ENCODE assay signal across 20 cellular contexts in the genomic region with DNA sequence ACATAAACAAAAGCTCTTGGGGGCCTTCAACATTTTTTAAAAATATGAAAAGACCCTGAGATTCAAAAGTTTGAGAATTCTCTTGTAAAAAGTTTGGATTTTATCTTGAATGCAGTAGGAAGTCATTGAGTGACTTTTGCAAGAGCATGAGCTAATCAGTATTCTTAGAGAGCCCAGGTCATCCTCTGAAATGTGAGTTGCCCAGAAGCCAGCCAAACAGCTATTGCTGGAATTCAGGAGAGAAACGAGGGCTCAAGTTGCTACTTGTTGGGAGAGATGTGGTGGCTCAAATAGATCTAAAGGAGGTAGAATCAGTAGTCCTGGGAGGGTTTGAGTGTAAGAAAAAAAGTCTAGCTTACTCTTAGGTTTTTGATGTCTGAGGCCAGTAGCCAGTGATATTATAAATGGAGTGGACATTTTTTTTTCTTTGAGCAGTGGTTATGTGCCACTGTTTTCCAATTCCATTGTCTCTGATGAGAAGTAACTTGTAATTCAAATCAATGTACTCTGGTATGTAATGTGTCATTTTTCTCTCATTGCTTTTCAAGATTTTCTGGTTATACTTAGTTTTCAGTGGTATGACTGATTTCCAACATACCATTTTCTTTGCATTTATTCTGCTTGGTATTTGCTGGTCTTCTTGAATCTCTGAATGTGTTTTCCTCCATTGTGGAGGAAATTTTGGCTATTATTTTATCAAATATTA. TPM values are rescaled to one million over a fixed set of nuclear protein-coding genes. Genes with fewer than 3 reads are reported as not detected.
DNase-seq lines count a peak whose midpoint lies in the region; ATAC-seq lines count a peak whose summit lies in the region.
"Had no signal": no experiment of that assay in that cellular context is flagged by ENCODE, and none has a peak within 500 bp of the region (broad histone marks: within the 10 kb centered on the region; RNA-seq: fewer than 3 reads in every experiment).

No MANE protein-coding gene starts in this region.

- no peak overlapping the region for H3K4me3 ChIP-seq in mesendoderm (ENCODE audit: low read length)
- H3K4me3 ChIP-seq: esophagus muscularis mucosa, GM12878, skin epidermis had no signal

- no peak overlapping the region for H4K5ac ChIP-seq in mesendoderm (ENCODE audit: low read length)

- no peak overlapping the region for H2AK5ac ChIP-seq in mesendoderm (ENCODE audit: low read length)

- no peak overlapping the region for H2BK15ac ChIP-seq in mesendoderm (replicated peaks; ENCODE audit: low read depth)

- H3K79me1 ChIP-seq in mesendoderm (ENCODE audit: low read length), result no peaks in the 10 kb centered on the region

- no peak overlapping the region for H3K18ac ChIP-seq in mesendoderm (ENCODE audit: low read length)

- no peak overlapping the region for H3K4ac ChIP-seq in mesendoderm (ENCODE audit: low read depth, low read length)

- H3K4me1 ChIP-seq in mesendoderm (ENCODE audit: control insufficient read depth, low read depth, low read length), result no peaks in the 10 kb centered on the region
- H3K4me1 ChIP-seq: esophagus muscularis mucosa had no signal

- no peak overlapping the region for H3K23ac ChIP-seq in mesendoderm (ENCODE audit: low read length)

- no CpG with 5 or more reads among the region's 1 CpG for WGBS in mesendoderm (ENCODE audit: extremely low coverage, insufficient coverage, low lambda C conversion rate)

- no peak overlapping the region for H3K27ac ChIP-seq in mesendoderm (ENCODE audit: low read depth, low read length)
- H3K27ac ChIP-seq: esophagus muscularis mucosa, skin epidermis had no signal

- ATAC-seq in esophagus mucosa (peak; percentile 95), GM18519 (IDR thresholded peaks at IDR 0.05; ENCODE audit: low FRiP score, unreplicated experiment) (no peak), HG03159 (IDR thresholded peaks at IDR 0.05; ENCODE audit: unreplicated experiment) (no peak), HG03378 (IDR thresholded peaks at IDR 0.05; ENCODE audit: unreplicated experiment) (no peak)
- ATAC-seq: activated CD8-positive, alpha-beta T cell treated with anti-CD3 and anti-CD28 coated beads for 36 hours; activated T-helper 17 cell treated with anti-CD3 and anti-CD28 coated beads, Interleukin-2, amount 50 U/mL, for 72 hours; GM12878 had no signal

- no peak overlapping the region for H3K4me2 ChIP-seq in mesendoderm (ENCODE audit: low read length)
- H3K4me2 ChIP-seq: SK-N-SH had no signal

- no peaks in the 10 kb centered on the region for H3K79me2 ChIP-seq in mesendoderm (ENCODE audit: control insufficient read depth, insufficient read depth, low read length)

- no peak overlapping the region for H3K56ac ChIP-seq in mesendoderm (ENCODE audit: low read length)

- no peaks in the 10 kb centered on the region for H3K36me3 ChIP-seq in mesendoderm (ENCODE audit: control insufficient read depth, insufficient read depth, low read length)
- H3K36me3 ChIP-seq: esophagus muscularis mucosa had no signal

- no peaks in the 10 kb centered on the region for H3K27me3 ChIP-seq in mesendoderm (ENCODE audit: insufficient read depth, low read length, poor library complexity)
- H3K27me3 ChIP-seq: esophagus muscularis mucosa had no signal

- DNase-seq in AG08396 (ENCODE audit: low spot score) (peak; percentile 27), M059J (ENCODE audit: low read depth) (peak; percentile 38), mesendoderm (peak; percentile 75), germinal center (ENCODE audit: low spot score) (no peak)
- DNase-seq: activated CD8-positive, alpha-beta T cell treated with anti-CD3 and anti-CD28 coated beads for 36 hours; amniotic stem cell; CD4-positive, CD25-positive, alpha-beta regulatory T cell; cortex of kidney; Kasumi-1; NCI-H146; NCI-H510A treated with DMSO at 0.1 percent for 48 hours; SK-N-SH had no signal

- no peak overlapping the region for H4K8ac ChIP-seq in mesendoderm (ENCODE audit: low read depth, low read length)

- no peak overlapping the region for H2BK120ac ChIP-seq in mesendoderm (ENCODE audit: low read depth, low read length)

- H2BK5ac ChIP-seq in mesendoderm (ENCODE audit: low read length), result no peak overlapping the region

- no peak overlapping the region for H3K9ac ChIP-seq in mesendoderm (ENCODE audit: low read length)
- H3K9ac ChIP-seq: SK-N-SH had no signal

RNA-seq across cellular contexts. Expression of a gene that starts 30.7 kb away (rescaled TPM):
- total RNA-seq in M059J (2014; rRNA removed; shearing (Covaris generic)), result 66.3 and 109 TPM in 2 replicates
- total RNA-seq in esophagus mucosa, result 156 TPM
- polyA plus RNA-seq in mesendoderm (2013, experiment 1 of 2), result 18.4 TPM
- polyA plus RNA-seq in mesendoderm (2013, experiment 2 of 2), result 19.0 TPM
